8 cellular contexts compared by ENCODE assay signal in genomic region chr16:67191995-67192681, GRCh38. TPM values are rescaled to one million over a fixed set of nuclear protein-coding genes. Genes with fewer than 3 reads are reported as not detected.
DNase-seq lines count a peak whose midpoint lies in the region; ATAC-seq and TF ChIP-seq lines count a peak whose summit lies in the region.

E2F4 (plus strand) TSS chr16:67192155; CDS start chr16:67192228, 73 bp downstream.

- H3K4me3 ChIP-seq in GM12875 (ENCODE audit: low read depth, low read length) (peak within 1 kb of the TSS; percentile 82), prostate gland (peak within 1 kb of the TSS; percentile 88 to 91)

- under 1% methylated on average over 51 of the region's 54 CpGs for WGBS in prostate gland

- DNase-seq in NCI-H1436 (lab: John Stamatoyannopoulos, UW) (peak; percentile 85), amniotic epithelial cell (ENCODE audit: low read depth) (peak; percentile 91), left cardiac atrium (peak; percentile 94), prostate gland (ENCODE audit: low spot score) (peak; percentile 89), ureter (ENCODE audit: low spot score) (peak; percentile 91)

- TF ChIP-seq CTCF in GM12875 (IDR thresholded peaks at IDR 0.05; ENCODE audit: borderline replicate concordance, insufficient read depth, low read depth, low read length) = no peak
- TF ChIP-seq CTCF in prostate gland (IDR thresholded peaks at IDR 0.05) = peak in 2 of 4 experiments; percentile 30 to 40

- no peaks in the 10 kb centered on the region for H3K9me3 ChIP-seq in prostate gland

- H3K27ac ChIP-seq in prostate gland = peak within 1 kb of the TSS; percentile 35 to 41

- H3K36me3 ChIP-seq in prostate gland = peaks cover 12 to 16% of the 10 kb centered on the region in 2 donors

- peaks cover 17% of the 10 kb centered on the region for H3K4me1 ChIP-seq in prostate gland (replicated peaks)

- no peaks in the 10 kb centered on the region for H3K27me3 ChIP-seq in prostate gland (replicated peaks; ENCODE audit: insufficient read depth)

- intact Hi-C loops in T-helper 1 cell treated with Interleukin-12 subunit alpha and Interleukin-12 subunit beta and Interleukin-4 antibody, amounts not matched to agents 30 ng/mL and 1 ng/mL, for 36 hours (cut with micrococcal nuclease) = loop anchor here (1.0 to 5.0 kb wide), 7 partner anchors 9 to 290 kb away; partner anchors contain the start of genes FBXL8, FHOD1, MATCAP1 and TMEM208
- intact Hi-C loops in left cardiac atrium (cut with DNase I) = no loop called here
- intact Hi-C loops in prostate gland (cut with DNase I) = no loop called here

- TF ChIP-seq POLR2A in prostate gland (IDR thresholded peaks at IDR 0.05) = peak; percentile 22

- peak; percentile 90 for ATAC-seq in HG02642 (IDR thresholded peaks at IDR 0.05; ENCODE audit: poor library complexity, unreplicated experiment)
- ATAC-seq in left cardiac atrium = peak; percentile 92 to 97

RNA-seq across cellular contexts. Expression of gene E2F4, which starts in this region (rescaled TPM):
- total RNA-seq in T-helper 1 cell treated with Interleukin-12 subunit alpha and Interleukin-12 subunit beta and Interleukin-4 antibody, amounts not matched to agents 30 ng/mL and 1 ng/mL, for 36 hours = 137 and 146 TPM in 2 replicates
- total RNA-seq in left cardiac atrium (10 to 100 TPM; 34.9 to 46.2 TPM), prostate gland (100 to 1,000 TPM in 1 of 2 donors, 10 to 100 TPM in 1; 91.6 to 105 TPM), ureter (83.0 TPM)

Comparison
In these comparisons a context has a peak if more than half of its experiments do, and no peak if none do; other contexts are left out.
1. Peak in every context shown above with its lines: DNase-seq, ATAC-seq, H3K4me3 ChIP-seq and H3K27ac ChIP-seq.